30 cellular contexts compared by ENCODE assay signal in genomic region chr7:51705701-51706100, GRCh38.
"Had no signal": no experiment of that assay in that cellular context is flagged by ENCODE, and none has a peak within 500 bp of the region (broad histone marks: within the 10 kb centered on the region; RNA-seq: fewer than 3 reads in every experiment).

No MANE protein-coding gene starts in this region.

- H3K4me3 ChIP-seq: body of pancreas, colonic mucosa, dorsolateral prefrontal cortex, ovary, right lobe of liver, skin epidermis, stomach, suprapubic skin, uterus had no signal

- H3K4me1 ChIP-seq: body of pancreas, colonic mucosa, right lobe of liver, stomach, suprapubic skin, uterus had no signal

- DNase-seq: activated B cell treated with CpG ODN at 0.5 μM for 24 hours; activated CD4-positive, alpha-beta memory T cell treated with anti-CD3 and anti-CD28 coated beads for 36 hours; activated CD4-positive, alpha-beta T cell treated with anti-CD3 and anti-CD28 coated beads for 4 hours; activated effector memory CD4-positive, alpha-beta T cell treated with Interleukin-2 at 50 U/mL for 16 hours; activated naive CD4-positive, alpha-beta T cell treated with anti-CD3 and anti-CD28 coated beads for 36 hours; activated naive CD8-positive, alpha-beta T cell treated with anti-CD3 and anti-CD28 coated beads, Interleukin-2, amount 10 ng/mL, durations not matched to agents 7 days and 5 days; activated T-cell treated with anti-CD3 and anti-CD28 coated beads, Interleukin-2, amount 50 U/mL, for 72 hours; body of pancreas; colonic mucosa; effector memory CD8-positive, alpha-beta T cell; foreskin melanocyte; glutamatergic neuron; hippocampal formation; left colon; naive thymus-derived CD4-positive, alpha-beta T cell; ovary; right lobe of liver; stimulated activated CD4-positive, alpha-beta T cell treated with anti-CD3 and anti-CD28 coated beads, Interleukin-2, amount 100 ng/mL, for 24 hours; stomach; SW 1271; T-helper 17 cell; trophoblast cell; uterus had no signal

- H3K36me3 ChIP-seq: colonic mucosa, ovary, right lobe of liver, stomach, suprapubic skin, uterus had no signal

- ATAC-seq: activated T-cell treated with anti-CD3 and anti-CD28 coated beads, Interleukin-2, amount 50 U/mL, for 72 hours; body of pancreas; effector memory CD8-positive, alpha-beta T cell; esophagus mucosa; left colon; naive thymus-derived CD4-positive, alpha-beta T cell; right lobe of liver; stimulated activated effector memory CD8-positive, alpha-beta T cell treated with anti-CD3 and anti-CD28 coated beads, Interleukin-12 subunit alpha, Interleukin-12 subunit beta, amount 100 ng/mL, for 72 hours; T-helper 17 cell had no signal

- H3K9me3 ChIP-seq: body of pancreas, colonic mucosa, ovary, right lobe of liver, suprapubic skin, uterus had no signal

- H3K27ac ChIP-seq: body of pancreas, colonic mucosa, ovary, right lobe of liver, skin epidermis, stomach, suprapubic skin, uterus had no signal

- FAIRE-seq: endothelial cell of umbilical vein, islet of Langerhans had no signal

- H3K27me3 ChIP-seq: body of pancreas, colonic mucosa, dorsolateral prefrontal cortex, ovary, right lobe of liver, stomach, suprapubic skin, uterus had no signal
